Comparison of ENCODE assay signal across 1 cellular context in the genomic region with DNA sequence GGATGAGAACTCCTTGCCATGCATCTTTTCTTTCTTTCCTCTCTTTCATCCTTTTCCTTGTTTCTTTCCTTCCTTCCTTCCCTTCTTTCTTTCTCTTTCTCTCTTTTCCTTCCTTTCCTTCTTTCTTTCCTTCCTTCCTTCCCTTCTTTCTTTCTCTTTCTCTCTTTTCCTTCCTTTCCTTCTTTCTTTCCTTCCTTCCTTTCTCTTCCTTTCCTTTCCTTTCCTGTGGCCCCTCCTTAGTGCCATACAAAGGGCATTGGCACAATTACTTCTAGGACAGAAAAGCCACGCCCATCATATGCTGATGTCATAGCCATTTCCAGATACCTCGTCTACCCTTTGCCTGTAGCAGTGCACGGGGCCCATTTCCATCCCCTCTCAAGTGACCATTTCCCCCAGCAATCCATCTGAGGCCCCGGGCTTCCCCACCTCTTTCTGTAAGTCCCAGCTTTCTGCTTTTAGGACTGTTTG.
TF ChIP-seq lines count a peak whose summit lies in the region.

No MANE protein-coding gene starts in this region.

TF ChIP-seq in HepG2, 621 proteins besides CTCF, POLR2A, EP300 and RAD21 (continues in another document):
- no peak for TF ChIP-seq MAF1 (CRISPR knock-in tag; IDR thresholded peaks at IDR 0.05; ENCODE audit: borderline replicate concordance)
- TF ChIP-seq, protein P1, sequence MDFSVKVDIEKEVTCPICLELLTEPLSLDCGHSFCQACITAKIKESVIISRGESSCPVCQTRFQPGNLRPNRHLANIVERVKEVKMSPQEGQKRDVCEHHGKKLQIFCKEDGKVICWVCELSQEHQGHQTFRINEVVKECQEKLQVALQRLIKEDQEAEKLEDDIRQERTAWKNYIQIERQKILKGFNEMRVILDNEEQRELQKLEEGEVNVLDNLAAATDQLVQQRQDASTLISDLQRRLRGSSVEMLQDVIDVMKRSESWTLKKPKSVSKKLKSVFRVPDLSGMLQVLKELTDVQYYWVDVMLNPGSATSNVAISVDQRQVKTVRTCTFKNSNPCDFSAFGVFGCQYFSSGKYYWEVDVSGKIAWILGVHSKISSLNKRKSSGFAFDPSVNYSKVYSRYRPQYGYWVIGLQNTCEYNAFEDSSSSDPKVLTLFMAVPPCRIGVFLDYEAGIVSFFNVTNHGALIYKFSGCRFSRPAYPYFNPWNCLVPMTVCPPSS (IDR thresholded peaks at IDR 0.05) = peak; percentile 98
- no peak for TF ChIP-seq NRL (CRISPR knock-in tag; IDR thresholded peaks at IDR 0.05; ENCODE audit: borderline replicate concordance)
- 0 out of 2 replicates have a peak, but pooled peaks have one; percentile 12 for TF ChIP-seq ZFX (CRISPR knock-in tag; IDR thresholded peaks at IDR 0.05; ENCODE audit: low read depth)
- TF ChIP-seq NONO (IDR thresholded peaks at IDR 0.05) = peak; percentile 96; the same call in 1 of the 2 replicates
- TF ChIP-seq NONO (CRISPR knock-in tag; conservative IDR thresholded peaks at IDR 0.05) = no peak
- no peak for TF ChIP-seq HNRNPL (IDR thresholded peaks at IDR 0.05; ENCODE audit: low read depth, low read length)
- no peak for TF ChIP-seq GATAD1 (CRISPR knock-in tag; IDR thresholded peaks at IDR 0.05)
- no peak for TF ChIP-seq ZNF160 (CRISPR knock-in tag; IDR thresholded peaks at IDR 0.05)
- peak; percentile 64; the same call in 1 of the 2 replicates for TF ChIP-seq FOXP1 (IDR thresholded peaks at IDR 0.05)
- no peak for TF ChIP-seq FOXP1 (CRISPR knock-in tag; IDR thresholded peaks at IDR 0.05)
- TF ChIP-seq, protein P2, sequence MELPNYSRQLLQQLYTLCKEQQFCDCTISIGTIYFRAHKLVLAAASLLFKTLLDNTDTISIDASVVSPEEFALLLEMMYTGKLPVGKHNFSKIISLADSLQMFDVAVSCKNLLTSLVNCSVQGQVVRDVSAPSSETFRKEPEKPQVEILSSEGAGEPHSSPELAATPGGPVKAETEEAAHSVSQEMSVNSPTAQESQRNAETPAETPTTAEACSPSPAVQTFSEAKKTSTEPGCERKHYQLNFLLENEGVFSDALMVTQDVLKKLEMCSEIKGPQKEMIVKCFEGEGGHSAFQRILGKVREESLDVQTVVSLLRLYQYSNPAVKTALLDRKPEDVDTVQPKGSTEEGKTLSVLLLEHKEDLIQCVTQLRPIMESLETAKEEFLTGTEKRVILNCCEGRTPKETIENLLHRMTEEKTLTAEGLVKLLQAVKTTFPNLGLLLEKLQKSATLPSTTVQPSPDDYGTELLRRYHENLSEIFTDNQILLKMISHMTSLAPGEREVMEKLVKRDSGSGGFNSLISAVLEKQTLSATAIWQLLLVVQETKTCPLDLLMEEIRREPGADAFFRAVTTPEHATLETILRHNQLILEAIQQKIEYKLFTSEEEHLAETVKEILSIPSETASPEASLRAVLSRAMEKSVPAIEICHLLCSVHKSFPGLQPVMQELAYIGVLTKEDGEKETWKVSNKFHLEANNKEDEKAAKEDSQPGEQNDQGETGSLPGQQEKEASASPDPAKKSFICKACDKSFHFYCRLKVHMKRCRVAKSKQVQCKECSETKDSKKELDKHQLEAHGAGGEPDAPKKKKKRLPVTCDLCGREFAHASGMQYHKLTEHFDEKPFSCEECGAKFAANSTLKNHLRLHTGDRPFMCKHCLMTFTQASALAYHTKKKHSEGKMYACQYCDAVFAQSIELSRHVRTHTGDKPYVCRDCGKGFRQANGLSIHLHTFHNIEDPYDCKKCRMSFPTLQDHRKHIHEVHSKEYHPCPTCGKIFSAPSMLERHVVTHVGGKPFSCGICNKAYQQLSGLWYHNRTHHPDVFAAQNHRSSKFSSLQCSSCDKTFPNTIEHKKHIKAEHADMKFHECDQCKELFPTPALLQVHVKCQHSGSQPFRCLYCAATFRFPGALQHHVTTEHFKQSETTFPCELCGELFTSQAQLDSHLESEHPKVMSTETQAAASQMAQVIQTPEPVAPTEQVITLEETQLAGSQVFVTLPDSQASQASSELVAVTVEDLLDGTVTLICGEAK (IDR thresholded peaks at IDR 0.05) = peak; percentile 43
- TF ChIP-seq, protein P2 (CRISPR knock-in tag; IDR thresholded peaks at IDR 0.05) = no peak
- TF ChIP-seq IKZF1 (IDR thresholded peaks at IDR 0.05) = peak; percentile 95
- TF ChIP-seq, protein P3, sequence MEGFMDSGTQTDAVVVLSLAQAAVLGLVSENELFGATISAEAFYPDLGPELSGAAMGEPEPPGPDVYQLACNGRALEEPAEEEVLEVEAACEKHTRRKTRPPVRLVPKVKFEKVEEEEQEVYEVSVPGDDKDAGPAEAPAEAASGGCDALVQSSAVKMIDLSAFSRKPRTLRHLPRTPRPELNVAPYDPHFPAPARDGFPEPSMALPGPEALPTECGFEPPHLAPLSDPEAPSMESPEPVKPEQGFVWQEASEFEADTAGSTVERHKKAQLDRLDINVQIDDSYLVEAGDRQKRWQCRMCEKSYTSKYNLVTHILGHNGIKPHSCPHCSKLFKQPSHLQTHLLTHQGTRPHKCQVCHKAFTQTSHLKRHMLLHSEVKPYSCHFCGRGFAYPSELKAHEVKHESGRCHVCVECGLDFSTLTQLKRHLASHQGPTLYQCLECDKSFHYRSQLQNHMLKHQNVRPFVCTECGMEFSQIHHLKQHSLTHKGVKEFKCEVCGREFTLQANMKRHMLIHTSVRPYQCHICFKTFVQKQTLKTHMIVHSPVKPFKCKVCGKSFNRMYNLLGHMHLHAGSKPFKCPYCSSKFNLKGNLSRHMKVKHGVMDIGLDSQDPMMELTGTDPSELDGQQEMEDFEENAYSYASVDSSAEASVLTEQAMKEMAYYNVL (CRISPR knock-in tag; IDR thresholded peaks at IDR 0.05; ENCODE audit: borderline replicate concordance) = no peak
- TF ChIP-seq ARNT (IDR thresholded peaks at IDR 0.05) = peak; percentile 96; the same call in 1 of the 2 replicates
- TF ChIP-seq, protein P4, sequence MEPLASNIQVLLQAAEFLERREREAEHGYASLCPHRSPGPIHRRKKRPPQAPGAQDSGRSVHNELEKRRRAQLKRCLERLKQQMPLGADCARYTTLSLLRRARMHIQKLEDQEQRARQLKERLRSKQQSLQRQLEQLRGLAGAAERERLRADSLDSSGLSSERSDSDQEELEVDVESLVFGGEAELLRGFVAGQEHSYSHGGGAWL (CRISPR knock-in tag; IDR thresholded peaks at IDR 0.05) = no peak
- no peak for TF ChIP-seq TOE1 (CRISPR knock-in tag; IDR thresholded peaks at IDR 0.05)
- peak; percentile 33 for TF ChIP-seq ATF7 (IDR thresholded peaks at IDR 0.05)
- TF ChIP-seq ATF7 (CRISPR knock-in tag; IDR thresholded peaks at IDR 0.05) = no peak
- no peak for TF ChIP-seq FIP1L1 (IDR thresholded peaks at IDR 0.05; ENCODE audit: borderline replicate concordance, insufficient read depth, low read depth, low read length)
- no peak for TF ChIP-seq ZFP62 (CRISPR knock-in tag; IDR thresholded peaks at IDR 0.05)
- TF ChIP-seq, protein P5, sequence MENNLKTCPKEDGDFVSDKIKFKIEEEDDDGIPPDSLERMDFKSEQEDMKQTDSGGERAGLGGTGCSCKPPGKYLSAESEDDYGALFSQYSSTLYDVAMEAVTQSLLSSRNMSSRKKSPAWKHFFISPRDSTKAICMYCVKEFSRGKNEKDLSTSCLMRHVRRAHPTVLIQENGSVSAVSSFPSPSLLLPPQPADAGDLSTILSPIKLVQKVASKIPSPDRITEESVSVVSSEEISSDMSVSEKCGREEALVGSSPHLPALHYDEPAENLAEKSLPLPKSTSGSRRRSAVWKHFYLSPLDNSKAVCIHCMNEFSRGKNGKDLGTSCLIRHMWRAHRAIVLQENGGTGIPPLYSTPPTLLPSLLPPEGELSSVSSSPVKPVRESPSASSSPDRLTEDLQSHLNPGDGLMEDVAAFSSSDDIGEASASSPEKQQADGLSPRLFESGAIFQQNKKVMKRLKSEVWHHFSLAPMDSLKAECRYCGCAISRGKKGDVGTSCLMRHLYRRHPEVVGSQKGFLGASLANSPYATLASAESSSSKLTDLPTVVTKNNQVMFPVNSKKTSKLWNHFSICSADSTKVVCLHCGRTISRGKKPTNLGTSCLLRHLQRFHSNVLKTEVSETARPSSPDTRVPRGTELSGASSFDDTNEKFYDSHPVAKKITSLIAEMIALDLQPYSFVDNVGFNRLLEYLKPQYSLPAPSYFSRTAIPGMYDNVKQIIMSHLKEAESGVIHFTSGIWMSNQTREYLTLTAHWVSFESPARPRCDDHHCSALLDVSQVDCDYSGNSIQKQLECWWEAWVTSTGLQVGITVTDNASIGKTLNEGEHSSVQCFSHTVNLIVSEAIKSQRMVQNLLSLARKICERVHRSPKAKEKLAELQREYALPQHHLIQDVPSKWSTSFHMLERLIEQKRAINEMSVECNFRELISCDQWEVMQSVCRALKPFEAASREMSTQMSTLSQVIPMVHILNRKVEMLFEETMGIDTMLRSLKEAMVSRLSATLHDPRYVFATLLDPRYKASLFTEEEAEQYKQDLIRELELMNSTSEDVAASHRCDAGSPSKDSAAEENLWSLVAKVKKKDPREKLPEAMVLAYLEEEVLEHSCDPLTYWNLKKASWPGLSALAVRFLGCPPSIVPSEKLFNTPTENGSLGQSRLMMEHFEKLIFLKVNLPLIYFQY (CRISPR knock-in tag; IDR thresholded peaks at IDR 0.05; ENCODE audit: borderline replicate concordance) = no peak
- TF ChIP-seq, protein P6, sequence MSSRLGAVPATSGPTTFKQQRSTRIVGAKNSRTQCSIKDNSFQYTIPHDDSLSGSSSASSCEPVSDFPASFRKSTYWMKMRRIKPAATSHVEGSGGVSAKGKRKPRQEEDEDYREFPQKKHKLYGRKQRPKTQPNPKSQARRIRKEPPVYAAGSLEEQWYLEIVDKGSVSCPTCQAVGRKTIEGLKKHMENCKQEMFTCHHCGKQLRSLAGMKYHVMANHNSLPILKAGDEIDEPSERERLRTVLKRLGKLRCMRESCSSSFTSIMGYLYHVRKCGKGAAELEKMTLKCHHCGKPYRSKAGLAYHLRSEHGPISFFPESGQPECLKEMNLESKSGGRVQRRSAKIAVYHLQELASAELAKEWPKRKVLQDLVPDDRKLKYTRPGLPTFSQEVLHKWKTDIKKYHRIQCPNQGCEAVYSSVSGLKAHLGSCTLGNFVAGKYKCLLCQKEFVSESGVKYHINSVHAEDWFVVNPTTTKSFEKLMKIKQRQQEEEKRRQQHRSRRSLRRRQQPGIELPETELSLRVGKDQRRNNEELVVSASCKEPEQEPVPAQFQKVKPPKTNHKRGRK (CRISPR knock-in tag; IDR thresholded peaks at IDR 0.05) = peak; percentile 99
- TF ChIP-seq NR2F6 (IDR thresholded peaks at IDR 0.05) = no peak
- TF ChIP-seq NR2F6 (CRISPR knock-in tag; IDR thresholded peaks at IDR 0.05) = no peak
- no peak for TF ChIP-seq TOPORS (CRISPR knock-in tag; IDR thresholded peaks at IDR 0.05)
- TF ChIP-seq FOXA1 (IDR thresholded peaks at IDR 0.05) = peak; percentile 40; the same call in 1 of the 2 replicates
- TF ChIP-seq FOXA1 (CRISPR knock-in tag; IDR thresholded peaks at IDR 0.05) = no peak
- TF ChIP-seq, protein P7, sequence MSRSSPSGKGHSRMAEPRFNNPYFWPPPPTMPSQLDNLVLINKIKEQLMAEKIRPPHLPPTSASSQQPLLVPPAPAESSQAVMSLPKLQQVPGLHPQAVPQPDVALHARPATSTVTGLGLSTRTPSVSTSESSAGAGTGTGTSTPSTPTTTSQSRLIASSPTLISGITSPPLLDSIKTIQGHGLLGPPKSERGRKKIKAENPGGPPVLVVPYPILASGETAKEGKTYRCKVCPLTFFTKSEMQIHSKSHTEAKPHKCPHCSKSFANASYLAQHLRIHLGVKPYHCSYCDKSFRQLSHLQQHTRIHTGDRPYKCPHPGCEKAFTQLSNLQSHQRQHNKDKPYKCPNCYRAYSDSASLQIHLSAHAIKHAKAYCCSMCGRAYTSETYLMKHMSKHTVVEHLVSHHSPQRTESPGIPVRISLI (CRISPR knock-in tag; IDR thresholded peaks at IDR 0.05; ENCODE audit: borderline replicate concordance) = 0 out of 2 replicates have a peak, but pooled peaks have one; percentile 24
- TF ChIP-seq NBN (conservative IDR thresholded peaks at IDR 0.05) = peak; percentile 95
- no peak for TF ChIP-seq RFXAP (CRISPR knock-in tag; IDR thresholded peaks at IDR 0.05; ENCODE audit: borderline replicate concordance)
- no peak for TF ChIP-seq NR2F1 (CRISPR knock-in tag; IDR thresholded peaks at IDR 0.05)
- TF ChIP-seq PHB2 (IDR thresholded peaks at IDR 0.05; ENCODE audit: partially characterized antibody) = peak; percentile 97
- TF ChIP-seq RAD51 (IDR thresholded peaks at IDR 0.05; ENCODE audit: borderline replicate concordance) = 0 out of 2 replicates have a peak, but pooled peaks have one; percentile 16
- TF ChIP-seq ZNF317 (CRISPR knock-in tag; IDR thresholded peaks at IDR 0.05) = peak; percentile 29; the same call in 1 of the 2 replicates
- TF ChIP-seq ARHGAP35 (CRISPR knock-in tag; IDR thresholded peaks at IDR 0.05; ENCODE audit: borderline replicate concordance) = no peak
- peak; percentile 62; the same call in 1 of the 2 replicates for TF ChIP-seq FOXK2 (IDR thresholded peaks at IDR 0.05)
- no peak for TF ChIP-seq RFX3 (CRISPR knock-in tag; IDR thresholded peaks at IDR 0.05)
- TF ChIP-seq EEA1 (CRISPR knock-in tag; IDR thresholded peaks at IDR 0.05; ENCODE audit: borderline replicate concordance) = no peak
- 0 out of 2 replicates have a peak, but pooled peaks have one; percentile 52 for TF ChIP-seq GTF3A (CRISPR knock-in tag; conservative IDR thresholded peaks at IDR 0.05)
